In genomic region chr7:21542891-21543527, GRCh38 we compare ENCODE assay signal across 8 cellular contexts. TPM values are rescaled to one million over a fixed set of nuclear protein-coding genes. Genes with fewer than 3 reads are reported as not detected.
DNase-seq lines count a peak whose midpoint lies in the region; ATAC-seq and TF ChIP-seq lines count a peak whose summit lies in the region.

Gene DNAH11 (plus strand): TSS chr7:21543039. CDS start chr7:21543246, 207 bp downstream.

- H3K4me1 Mint-ChIP-seq in Calu3 (ENCODE audit: low read depth, unreplicated experiment) (peaks cover 9% of the 10 kb centered on the region), memory B cell (peaks cover 5% of the 10 kb centered on the region)

- no peaks in the 10 kb centered on the region for H3K9me2 ChIP-seq in PC-3 (replicated peaks; ENCODE audit: low read length)

- H3K27me3 ChIP-seq in PC-3 (ENCODE audit: low read length) (peaks cover 65% of the 10 kb centered on the region), dorsolateral prefrontal cortex (peaks cover 0 to 53% (median 33%) of the 10 kb centered on the region in 45 donors), tibial artery (peaks cover 0 to 19% of the 10 kb centered on the region in 2 donors)

- POLR2A ChIA-PET in PC-3 (lab: Charles Lee; ENCODE audit: unreplicated experiment), result no interaction called here

- peak; percentile 31 for TF ChIP-seq CTCF in Calu3 (IDR thresholded peaks at IDR 0.05; ENCODE audit: unreplicated experiment)
- TF ChIP-seq CTCF in PC-3 (conservative IDR thresholded peaks at IDR 0.05; ENCODE audit: low read depth, low read length), result no peak
- no peak for TF ChIP-seq CTCF in dorsolateral prefrontal cortex (IDR thresholded peaks at IDR 0.05 in 54 of 56, conservative IDR thresholded peaks at IDR 0.05 in 2 of 56; ENCODE audit: low read depth in 1 of 56, partially characterized antibody in 56 of 56)
- TF ChIP-seq CTCF in tibial artery (IDR thresholded peaks at IDR 0.05), result no peak

- H3K9ac ChIP-seq in PC-3 (ENCODE audit: low read length), result peak within 1 kb of the TSS; percentile 25

- H3K36me3 ChIP-seq in PC-3 (ENCODE audit: low read depth, low read length) (no peaks in the 10 kb centered on the region), tibial artery (no peaks in the 10 kb centered on the region)

- H3K27ac Mint-ChIP-seq in Calu3 (ENCODE audit: unreplicated experiment) (peak within 1 kb of the TSS; percentile 6), memory B cell (no peak within 1 kb of the TSS)

- intact Hi-C loops in Calu3 (cut with micrococcal nuclease; ENCODE audit: unreplicated experiment) (no loop called here), PC-3 (cut with micrococcal nuclease) (no loop called here), dorsolateral prefrontal cortex (cut with DNase I) (no loop called here), tibial artery (cut with DNase I; ENCODE audit: low total_unique reads) (no loop called here)

- H3K27ac ChIP-seq in PC-3 (ENCODE audit: low read length) (no peak within 1 kb of the TSS), dorsolateral prefrontal cortex (no peak within 1 kb of the TSS), tibial artery (no peak within 1 kb of the TSS)

- H4K20me1 ChIP-seq in PC-3 (ENCODE audit: low read length), result no peaks in the 10 kb centered on the region

- peak; percentile 71 for DNase-seq in Calu3
- DNase-seq in PC-3, result peak; percentile 55
- peak in 1 of 10 donors; percentile 2 for DNase-seq in dorsolateral prefrontal cortex
- no peak for DNase-seq in memory B cell (ENCODE audit: low spot score in 2 of 2)
- DNase-seq in tibial artery, result no peak
- DNase-seq in activated effector memory CD4-positive, alpha-beta T cell treated with anti-CD3 and anti-CD28 coated beads, Interleukin-2, amount 50 U/mL, for 16 hours, result no peak
- DNase-seq in NCI-H2081 treated with DMSO at 0.1 percent for 48 hours (lab: John Stamatoyannopoulos, UW), result no peak

- H3K4me3 ChIP-seq in PC-3 (ENCODE audit: low read length), result peak within 1 kb of the TSS; percentile 69
- H3K4me3 ChIP-seq in dorsolateral prefrontal cortex, result peak within 1 kb of the TSS in 58 of 59 donors; percentile 22 to 76 (median 55)
- H3K4me3 ChIP-seq in tibial artery, result peak within 1 kb of the TSS; percentile 40 to 44

- H3K27me3 Mint-ChIP-seq in Calu3 (ENCODE audit: unreplicated experiment), result peaks cover 34% of the 10 kb centered on the region
- peaks cover 13% of the 10 kb centered on the region for H3K27me3 Mint-ChIP-seq in memory B cell

- H3K9me3 Mint-ChIP-seq in Calu3 (ENCODE audit: low read depth, unreplicated experiment) (no peaks in the 10 kb centered on the region), memory B cell (no peaks in the 10 kb centered on the region)

- peaks cover 15% of the 10 kb centered on the region for H3K36me3 Mint-ChIP-seq in Calu3 (ENCODE audit: insufficient read depth, unreplicated experiment)
- no peaks in the 10 kb centered on the region for H3K36me3 Mint-ChIP-seq in memory B cell

- BruUV-seq in Calu3 (replicated peaks; lab: Mats Ljungman, UMichigan) (no TSS peak), PC-3 (replicated peaks; lab: Mats Ljungman, UMichigan) (no TSS peak)

- peak within 1 kb of the TSS; percentile 77 for H2AFZ ChIP-seq in PC-3 (ENCODE audit: low read length)

- ATAC-seq in GM21576 (IDR thresholded peaks at IDR 0.05; ENCODE audit: unreplicated experiment) (peak; percentile 55), PC-3 (peak; percentile 94), memory B cell (ENCODE audit: low read depth) (no peak)

- no peaks in the 10 kb centered on the region for H3F3A ChIP-seq in PC-3 (ENCODE audit: low read length, unreplicated experiment)

- H3K4me2 ChIP-seq in PC-3 (ENCODE audit: low read length), result peak within 1 kb of the TSS; percentile 82

- CTCF ChIA-PET in Calu3 (lab: Charles Lee) (interaction anchor here (0.5 to 1.3 kb wide), 3 partner anchors 11 to 554 kb away, joined by 3 to 4 read pairs (median 3); no protein-coding TSS in a partner anchor), PC-3 (lab: Charles Lee) (no interaction called here)

- H3K4me3 Mint-ChIP-seq in Calu3 (ENCODE audit: low read depth, unreplicated experiment) (peak within 1 kb of the TSS; percentile 86), memory B cell (peak within 1 kb of the TSS; percentile 21)

- H3K9me3 ChIP-seq in PC-3 (ENCODE audit: low read length), result no peaks in the 10 kb centered on the region
- H3K9me3 ChIP-seq in tibial artery, result no peaks in the 10 kb centered on the region

- H3K4me1 ChIP-seq in PC-3 (ENCODE audit: insufficient read depth, low read length) (peaks cover 10% of the 10 kb centered on the region; the same call in 1 of the 2 replicates), tibial artery (peaks cover 0 to 16% (median 12%) of the 10 kb centered on the region in 4 donors)

- no peaks in the 10 kb centered on the region for H3K79me2 ChIP-seq in PC-3 (ENCODE audit: low read length)

RNA-seq across cellular contexts. Expression of gene DNAH11, which starts in this region (rescaled TPM):
- total RNA-seq in Calu3 (2022), result 1.6 and 1.9 TPM in 2 replicates
- total RNA-seq in PC-3 (2014; rRNA removed), result 1.6 and 5.2 TPM in 2 replicates
- total RNA-seq in dorsolateral prefrontal cortex, result 1 to 10 TPM in 83 of 120 experiments, under 1 TPM in 37; 0.28 to 5.3 (median 1.4) TPM

Comparison
In these comparisons a context has a peak if more than half of its experiments do, and no peak if none do; other contexts are left out.
1. DNase-seq: peak in Calu3 (single experiment) and PC-3 (single experiment); none in memory B cell (0 of 2), tibial artery (0 of 2), activated effector memory CD4-positive, alpha-beta T cell treated with anti-CD3 and anti-CD28 coated beads, Interleukin-2, amount 50 U/mL, for 16 hours (single experiment) and NCI-H2081 treated with DMSO at 0.1 percent for 48 hours (single experiment).
2. Peak in every context shown above with its lines, with median percentiles within 50 percentile points of each other: H3K4me3 ChIP-seq.